19 cellular contexts compared by ENCODE assay signal in the genomic region with DNA sequence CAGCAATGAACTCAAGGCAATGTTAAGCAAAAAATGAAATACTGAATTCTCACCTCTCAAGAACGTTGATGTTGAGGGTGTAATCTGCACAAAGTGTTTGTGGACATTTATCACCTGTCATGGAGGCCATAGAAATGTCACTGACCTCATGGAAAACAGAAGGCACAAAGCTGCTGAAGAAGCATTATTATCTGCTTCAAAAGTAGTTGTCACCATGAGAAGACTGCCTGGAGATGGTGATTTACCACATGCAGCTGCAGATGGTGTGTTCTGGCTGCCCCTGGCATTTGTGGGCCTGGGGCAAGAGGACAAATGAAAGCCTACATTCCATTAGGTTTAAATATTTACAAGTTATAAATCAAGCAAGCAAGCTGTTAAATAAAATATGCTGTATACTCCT.
A peak's percentile ranks its signal among the peaks of the same experiment; 100 is the strongest.
DNase-seq lines count a peak whose midpoint lies in the region; ATAC-seq, FAIRE-seq and TF ChIP-seq lines count a peak whose summit lies in the region.
"Had no signal": no experiment of that assay in that cellular context is flagged by ENCODE, and none has a peak within 500 bp of the region (broad histone marks: within the 10 kb centered on the region; RNA-seq: fewer than 3 reads in every experiment).

No MANE protein-coding gene starts in this region.

- no peak overlapping the region for H3K4me3 Mint-ChIP-seq in nephron progenitor cell

- no peak overlapping the region for H3K27ac ChIP-seq in right atrium auricular region

- peaks cover 31% of the 10 kb centered on the region for H3K9me3 Mint-ChIP-seq in nephron progenitor cell
- H3K9me3 Mint-ChIP-seq: T-helper 2 cell treated with Interferon-gamma antibody and Interleukin-4, amounts not matched to agents 5 μg/mL and 100 μg/mL, for 36 hours had no signal

- ATAC-seq in Right ventricle myocardium superior (ENCODE audit: poor library complexity) = peak; percentile 61
- no peak for ATAC-seq in GM21526 (IDR thresholded peaks at IDR 0.05; ENCODE audit: low FRiP score, unreplicated experiment)
- ATAC-seq: Panc1 had no signal

- peaks cover 23% of the 10 kb centered on the region for H3K4me1 Mint-ChIP-seq in nephron progenitor cell

- no peaks in the 10 kb centered on the region for H3K27me3 ChIP-seq in right atrium auricular region
- H3K27me3 ChIP-seq: BE2C had no signal

- H3K4me3 ChIP-seq in right atrium auricular region = no peak overlapping the region

- no peak overlapping the region for H3K27ac Mint-ChIP-seq in nephron progenitor cell

- intact Hi-C loops in Right ventricle myocardium superior (cut with DNase I) = no loop called here

- H3K36me3 Mint-ChIP-seq in nephron progenitor cell (ENCODE audit: low read depth) = no peaks in the 10 kb centered on the region

- no peaks in the 10 kb centered on the region for H3K4me1 ChIP-seq in right atrium auricular region
- H3K4me1 ChIP-seq: BE2C had no signal

- peak; percentile 64 for FAIRE-seq in GM19239 (lab: Jason Lieb, UNC)

- no peaks in the 10 kb centered on the region for H3K36me3 ChIP-seq in right atrium auricular region
- H3K36me3 ChIP-seq: BE2C had no signal

- TF ChIP-seq CTCF in right atrium auricular region (IDR thresholded peaks at IDR 0.05) (no peak), nephron progenitor cell (IDR thresholded peaks at IDR 0.05) (no peak)

- DNase-seq in Right ventricle myocardium superior = no peak
- no peak for DNase-seq in right atrium auricular region (ENCODE audit: low spot score)
- no peak for DNase-seq in GM19239 (ENCODE audit: insufficient read length, low spot score)
- DNase-seq in SHP77 treated with DMSO at 0.1 percent for 48 hours (lab: John Stamatoyannopoulos, UW) = peak; percentile 47
- DNase-seq in nephron progenitor cell = peak; percentile 5
- no peak for DNase-seq in NCI-H2029 treated with DMSO at 0.1 percent for 48 hours (lab: John Stamatoyannopoulos, UW)
- no peak for DNase-seq in T-helper 2 cell
- DNase-seq: DMS79, GF-D8, H7, MM.1S, NCI-H1105, NCI-H2081, NCI-H2227 treated with DMSO at 0.1 percent for 48 hours, SIG-M5 had no signal

- no peaks in the 10 kb centered on the region for H3K9me3 ChIP-seq in right atrium auricular region
- H3K9me3 ChIP-seq: BE2C had no signal

- H3K27me3 Mint-ChIP-seq in nephron progenitor cell (ENCODE audit: low read depth, poor library complexity) = peaks cover under 1% of the 10 kb centered on the region

Comparison
In these comparisons a context has a peak if more than half of its experiments do, and no peak if none do; other contexts are left out.
1. DNase-seq: peak in SHP77 treated with DMSO at 0.1 percent for 48 hours (single experiment) and nephron progenitor cell (single experiment); none in Right ventricle myocardium superior (single experiment), right atrium auricular region (single experiment), GM19239 (single experiment), NCI-H2029 treated with DMSO at 0.1 percent for 48 hours (single experiment) and T-helper 2 cell (0 of 5).